ENCODE assay signal across 18 cellular contexts in the genomic region with DNA sequence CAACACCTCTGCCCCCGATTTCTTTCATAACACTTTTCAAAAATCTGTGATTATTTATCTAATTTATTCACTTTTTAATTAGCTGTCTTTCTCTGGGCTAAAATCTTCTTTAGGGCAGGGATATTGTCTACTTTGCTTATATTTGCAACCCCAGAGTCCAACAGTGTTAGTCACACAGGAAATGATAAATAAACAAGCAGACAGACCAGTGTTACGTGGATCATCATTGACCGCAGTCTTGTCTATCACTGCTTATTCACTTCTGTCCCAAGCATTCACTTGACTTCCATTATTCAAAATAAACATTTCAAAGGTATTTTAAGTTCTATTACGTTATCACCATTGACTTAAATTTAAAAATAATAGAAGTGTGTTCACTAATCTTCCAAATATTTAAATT.
A peak's percentile ranks its signal among the peaks of the same experiment; 100 is the strongest.
DNase-seq lines count a peak whose midpoint lies in the region; ATAC-seq and TF ChIP-seq lines count a peak whose summit lies in the region.
"Had no signal": no experiment of that assay in that cellular context is flagged by ENCODE, and none has a peak within 500 bp of the region (broad histone marks: within the 10 kb centered on the region; RNA-seq: fewer than 3 reads in every experiment).

No MANE protein-coding gene starts in this region.

- intact Hi-C loops in Panc1 (cut with micrococcal nuclease; ENCODE audit: unreplicated experiment) = no loop called here

- CTCF ChIA-PET in Panc1 (lab: Charles Lee) = no interaction called here

- no peaks in the 10 kb centered on the region for H3K9me3 ChIP-seq in Panc1 (ENCODE audit: control insufficient read depth, insufficient read depth, low read depth, low read length)
- H3K9me3 ChIP-seq in Peyer's patch = no peaks in the 10 kb centered on the region
- H3K9me3 ChIP-seq: BLaER1, left ventricle myocardium inferior, thoracic aorta had no signal

- H3K4me3 ChIP-seq in Panc1 (ENCODE audit: low read depth in 2 of 2, low read length in 2 of 2) (no peak overlapping the region), epithelial cell of esophagus (ENCODE audit: low read length) (no peak overlapping the region), Peyer's patch (no peak overlapping the region)
- H3K4me3 ChIP-seq: BLaER1, left ventricle myocardium inferior, skin epidermis, thoracic aorta had no signal

- H3K36me3 ChIP-seq in Panc1 (ENCODE audit: control insufficient read depth, insufficient read depth, low read length) = no peaks in the 10 kb centered on the region
- no peaks in the 10 kb centered on the region for H3K36me3 ChIP-seq in Peyer's patch
- H3K36me3 ChIP-seq: BLaER1, left ventricle myocardium inferior, thoracic aorta had no signal

- no TSS peak for BruUV-seq in Panc1 (replicated peaks; lab: Mats Ljungman, UMichigan)

- H3K4me1 ChIP-seq in Panc1 (ENCODE audit: control insufficient read depth, insufficient read depth, low read length) (no peaks in the 10 kb centered on the region), Peyer's patch (no peaks in the 10 kb centered on the region)
- H3K4me1 ChIP-seq: BLaER1, left ventricle myocardium inferior had no signal

- H3K27me3 ChIP-seq in Panc1 (ENCODE audit: control insufficient read depth, insufficient read depth, low read length) = no peaks in the 10 kb centered on the region
- H3K27me3 ChIP-seq in Peyer's patch = peaks cover 0 to 5% of the 10 kb centered on the region in 2 donors
- H3K27me3 ChIP-seq: BLaER1 had no signal

- H3K27ac ChIP-seq in Panc1 (ENCODE audit: low read length) (no peak overlapping the region), Peyer's patch (no peak overlapping the region)
- H3K27ac ChIP-seq: BLaER1, left ventricle myocardium inferior, skin epidermis, thoracic aorta had no signal

- TF ChIP-seq CTCF in Panc1 (IDR thresholded peaks at IDR 0.05) = no peak
- TF ChIP-seq CTCF in epithelial cell of esophagus (IDR thresholded peaks at IDR 0.05; ENCODE audit: insufficient read depth, low read depth, low read length, missing control alignments) = no peak
- TF ChIP-seq CTCF in Peyer's patch (IDR thresholded peaks at IDR 0.05) = no peak

- in situ Hi-C loops in Panc1 (cut with HindIII; ENCODE audit: low pct_unique_long_range_greater_than_20kb, low sequenced_read_pairs) (no loop called here), ACHN (cut with HindIII; ENCODE audit: low pct_ligation_motif_present, low pct_unique_long_range_greater_than_20kb, low sequenced_read_pairs) (no loop called here)

- TF ChIP-seq POLR2A in Peyer's patch (IDR thresholded peaks at IDR 0.05) = no peak

- ATAC-seq in Panc1 = peak; percentile 90
- ATAC-seq in GM21529 (IDR thresholded peaks at IDR 0.05; ENCODE audit: unreplicated experiment) = no peak
- ATAC-seq in HG03196 (IDR thresholded peaks at IDR 0.05; ENCODE audit: unreplicated experiment) = no peak
- ATAC-seq: SK-N-SH treated with all-trans-retinoic acid at 6 μM for 48 hours had no signal

- DNase-seq in EL = peak; percentile 31
- peak; percentile 67 for DNase-seq in Panc1 (ENCODE audit: low read depth, low spot score)
- peak; percentile 93 for DNase-seq in epithelial cell of esophagus (ENCODE audit: low read depth)
- peak; percentile 9 for DNase-seq in renal cortical epithelial cell (ENCODE audit: low read depth)
- no peak for DNase-seq in ACHN
- no peak for DNase-seq in Peyer's patch
- DNase-seq: activated CD4-positive, alpha-beta T cell treated with anti-CD3 and anti-CD28 coated beads, Interleukin-2, amount 10 ng/mL, durations not matched to agents 7 days and 5 days; activated naive CD4-positive, alpha-beta T cell treated with anti-CD3 and anti-CD28 coated beads, Interleukin-2, amount 50 U/mL, for 16 hours; DMS79; left ventricle myocardium inferior; NCI-H187 treated with DMSO at 0.1 percent for 48 hours; NCI-H510A had no signal

- POLR2A ChIA-PET in Panc1 (lab: Charles Lee) = no interaction called here

Comparison
In these comparisons a context has a peak if more than half of its experiments do, and no peak if none do; other contexts are left out.
1. DNase-seq: peak in EL (single experiment), Panc1 (single experiment), epithelial cell of esophagus (single experiment) and renal cortical epithelial cell (single experiment); none in ACHN (single experiment) and Peyer's patch (0 of 3).